ENCODE assay signal across 10 cellular contexts in the genomic region with DNA sequence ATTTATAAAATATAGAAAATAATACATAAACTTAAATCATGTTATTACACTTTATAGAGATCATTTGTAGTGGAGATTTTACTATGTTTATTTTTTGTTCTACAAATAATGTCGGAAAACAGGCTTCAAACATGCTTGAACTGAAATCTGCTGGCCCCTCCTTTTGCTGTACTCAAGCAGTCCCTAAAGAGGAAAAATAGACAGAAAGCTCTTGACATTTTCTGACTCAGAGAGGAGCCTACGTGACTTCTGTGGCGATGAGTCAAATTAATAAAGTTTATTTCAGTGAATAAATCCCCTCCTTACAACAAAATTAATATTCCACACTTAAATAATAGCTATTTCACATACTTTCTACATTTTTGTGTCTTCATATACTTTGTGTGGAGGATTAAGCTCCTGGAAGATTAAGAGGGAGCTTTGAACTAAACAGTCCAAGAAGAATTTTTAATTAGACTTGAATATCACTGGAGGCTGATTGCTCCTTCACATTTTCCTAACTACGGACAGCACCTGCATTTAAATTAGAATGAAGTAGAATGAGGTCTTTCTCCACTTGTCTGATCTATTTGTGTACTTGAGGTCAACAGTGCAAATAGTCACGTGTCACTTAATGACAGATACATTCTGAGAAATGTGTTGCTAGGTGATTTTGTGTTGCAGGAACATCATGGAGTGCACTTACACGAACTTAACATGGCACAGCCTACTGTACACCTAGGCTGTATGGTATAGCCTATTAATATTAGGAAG. TPM values are rescaled to one million over a fixed set of nuclear protein-coding genes. Genes with fewer than 3 reads are reported as not detected.
DNase-seq lines count a peak whose midpoint lies in the region; ATAC-seq and TF ChIP-seq lines count a peak whose summit lies in the region.
"Had no signal": no experiment of that assay in that cellular context is flagged by ENCODE, and none has a peak within 500 bp of the region (broad histone marks: within the 10 kb centered on the region; RNA-seq: fewer than 3 reads in every experiment).

No MANE protein-coding gene starts in this region.

- TF ChIP-seq CTCF in chondrocyte (IDR thresholded peaks at IDR 0.05): no peak

- H3K27me3 Mint-ChIP-seq in chondrocyte (ENCODE audit: low read depth): peaks cover 27% of the 10 kb centered on the region

- H3K4me1 ChIP-seq in ACC112 (ENCODE audit: control insufficient read depth, insufficient read depth, low read length, unreplicated experiment): peaks cover 16% of the 10 kb centered on the region

- peaks cover 10% of the 10 kb centered on the region for H3K27me3 ChIP-seq in ACC112 (ENCODE audit: insufficient read depth, low read length)

- DNase-seq in NCI-H2081 (lab: John Stamatoyannopoulos, UW) (peak; percentile 34 to 81), epithelial cell of prostate (ENCODE audit: low read depth, low spot score) (peak; percentile 37), chondrocyte (ENCODE audit: low spot score) (no peak), AG08395 (ENCODE audit: low spot score) (no peak)
- no peak for DNase-seq in stimulated activated CD4-positive, alpha-beta T cell treated with anti-CD3 and anti-CD28 coated beads, Interleukin-4, amount 100 ng/mL, for 24 hours
- DNase-seq in activated naive CD4-positive, alpha-beta T cell (lab: John Stamatoyannopoulos, UW): no peak
- DNase-seq: effector CD4-positive, alpha-beta T cell had no signal

- H3K4me3 Mint-ChIP-seq in chondrocyte (ENCODE audit: unreplicated experiment): no peak overlapping the region
- H3K4me3 Mint-ChIP-seq: neural crest cell had no signal

- no peaks in the 10 kb centered on the region for H3K79me2 ChIP-seq in ACC112 (ENCODE audit: control insufficient read depth, insufficient read depth, low read length, unreplicated experiment)

- no peaks in the 10 kb centered on the region for H3K36me3 Mint-ChIP-seq in chondrocyte (ENCODE audit: low read depth)

- H2AFZ ChIP-seq in ACC112 (ENCODE audit: low read length, unreplicated experiment): peak overlapping the region; percentile 7

- H3K27ac Mint-ChIP-seq in chondrocyte (ENCODE audit: unreplicated experiment): no peak overlapping the region

- H3K36me3 ChIP-seq in ACC112 (ENCODE audit: insufficient read depth, low read length): no peaks in the 10 kb centered on the region

- H3K27ac ChIP-seq in ACC112 (ENCODE audit: low read depth, low read length) (peak overlapping the region; percentile 91), epithelial cell of prostate (peak overlapping the region; percentile 73)

- H3K9me3 Mint-ChIP-seq in chondrocyte (ENCODE audit: low read depth): no peaks in the 10 kb centered on the region
- H3K9me3 Mint-ChIP-seq: neural crest cell had no signal

- H3K4me3 ChIP-seq in ACC112 (ENCODE audit: low read depth, low read length): no peak overlapping the region

- peak; percentile 51 for ATAC-seq in GM21447 (IDR thresholded peaks at IDR 0.05; ENCODE audit: unreplicated experiment)

- H3K4me1 Mint-ChIP-seq in chondrocyte (ENCODE audit: low read depth): peaks cover 13% of the 10 kb centered on the region

RNA-seq across cellular contexts. Expression of a gene that starts 1.7 kb away (rescaled TPM):
- total RNA-seq in chondrocyte: 0.25 TPM in 1 of 3 replicates, not detected in the others
- total RNA-seq: neural crest cell had no signal

RNA-seq across cellular contexts. Expression of a gene that starts 47.2 kb away (rescaled TPM):
- not detected in 3 replicates for total RNA-seq in chondrocyte
- total RNA-seq: neural crest cell had no signal

Comparison
In these comparisons a context has a peak if more than half of its experiments do, and no peak if none do; other contexts are left out.
1. DNase-seq: peak in NCI-H2081 (2 of 2) and epithelial cell of prostate (single experiment); none in chondrocyte (single experiment), stimulated activated CD4-positive, alpha-beta T cell treated with anti-CD3 and anti-CD28 coated beads, Interleukin-4, amount 100 ng/mL, for 24 hours (single experiment), activated naive CD4-positive, alpha-beta T cell (0 of 4) and AG08395 (single experiment).